ENCODE assay signal across 14 cellular contexts in the genomic region with DNA sequence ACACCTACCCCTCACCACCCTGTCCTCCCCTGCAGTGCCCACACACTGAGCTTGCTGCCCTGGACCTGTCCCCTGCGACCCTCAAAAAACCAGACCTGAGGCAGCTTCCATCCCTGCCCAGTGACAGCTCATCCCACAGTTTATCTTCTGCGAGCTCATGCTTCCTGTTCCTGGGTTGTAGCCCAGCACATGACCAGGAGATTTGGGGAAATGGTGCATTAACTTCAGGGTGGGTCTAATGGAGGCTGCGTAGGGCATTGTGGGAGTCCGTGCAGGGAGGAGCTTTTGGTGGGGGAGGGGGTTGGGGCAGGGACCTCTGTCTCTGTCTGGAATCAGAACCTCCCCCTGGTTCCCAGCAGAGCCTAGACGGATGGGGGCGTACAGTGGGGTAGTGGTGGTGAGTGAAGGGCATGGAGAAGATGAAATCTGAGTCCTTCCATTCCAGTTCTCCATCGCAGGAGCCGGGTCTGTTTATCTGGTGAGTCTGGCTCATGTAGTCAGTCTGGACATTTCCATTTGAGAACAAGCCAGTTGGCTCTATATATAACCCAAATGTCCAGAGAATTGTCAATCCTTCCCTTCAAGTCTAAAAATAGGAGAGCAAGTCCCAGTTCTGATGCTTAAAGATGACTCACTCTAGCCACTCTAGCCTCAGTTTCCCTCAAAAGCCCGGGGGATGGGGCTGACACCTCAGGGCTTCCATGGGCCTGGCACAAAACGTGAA.
A peak's percentile ranks its signal among the peaks of the same experiment; 100 is the strongest.
DNase-seq lines count a peak whose midpoint lies in the region; ATAC-seq, FAIRE-seq and TF ChIP-seq lines count a peak whose summit lies in the region.
"Had no signal": no experiment of that assay in that cellular context is flagged by ENCODE, and none has a peak within 500 bp of the region (broad histone marks: within the 10 kb centered on the region; RNA-seq: fewer than 3 reads in every experiment).

No MANE protein-coding gene starts in this region.

- H3K9ac ChIP-seq in kidney (ENCODE audit: low read length in 2 of 2) = no peak overlapping the region

- intact Hi-C loops in ascending aorta (cut with DNase I) = no loop called here
- intact Hi-C loops in right cardiac atrium (cut with DNase I) = no loop called here
- intact Hi-C loops in kidney (cut with DNase I) = no loop called here

- WGBS in right cardiac atrium = 41% methylated on average over 10 of the region's 10 CpGs

- H3K9me3 ChIP-seq in MG63 (no peaks in the 10 kb centered on the region), ascending aorta (no peaks in the 10 kb centered on the region), right cardiac atrium (ENCODE audit: control insufficient read depth, low read length) (no peaks in the 10 kb centered on the region), kidney (ENCODE audit: control insufficient read depth in 1 of 2, low read length in 2 of 2) (no peaks in the 10 kb centered on the region)
- H3K9me3 ChIP-seq: pancreas had no signal

- peak overlapping the region; percentile 74 to 80 for H3K27ac ChIP-seq in ascending aorta
- peak overlapping the region; percentile 34 for H3K27ac ChIP-seq in right cardiac atrium (ENCODE audit: low read length)
- no peak overlapping the region for H3K27ac ChIP-seq in kidney (ENCODE audit: low read depth in 2 of 2, low read length in 2 of 2)
- H3K27ac ChIP-seq: pancreas had no signal

- no peaks in the 10 kb centered on the region for H3K36me3 ChIP-seq in MG63
- no peaks in the 10 kb centered on the region for H3K36me3 ChIP-seq in ascending aorta
- no peaks in the 10 kb centered on the region for H3K36me3 ChIP-seq in kidney (ENCODE audit: control insufficient read depth in 1 of 2, insufficient read depth in 2 of 2, low read length in 2 of 2)
- H3K36me3 ChIP-seq: pancreas had no signal

- peak; percentile 30 for DNase-seq in MG63
- no peak for DNase-seq in ascending aorta (ENCODE audit: low spot score in 2 of 2)
- peak in 1 of 3 donors; percentile 40 for DNase-seq in right cardiac atrium
- DNase-seq in stromal cell of bone marrow (ENCODE audit: low read depth) = peak; percentile 62
- no peak for DNase-seq in kidney
- no peak for DNase-seq in stimulated activated CD4-positive, alpha-beta T cell treated with anti-CD3 and anti-CD28 coated beads, Interleukin-2, amount 100 ng/mL, for 24 hours
- DNase-seq in NCI-H748 treated with DMSO at 0.1 percent for 48 hours (lab: John Stamatoyannopoulos, UW) = no peak
- DNase-seq: activated CD4-positive, alpha-beta T cell treated with anti-CD3 and anti-CD28 coated beads for 36 hours; activated naive CD8-positive, alpha-beta T cell treated with anti-CD3 and anti-CD28 coated beads, Interleukin-2, amount 10 ng/mL, durations not matched to agents 7 days and 5 days; CD4-positive, CD25-positive, alpha-beta regulatory T cell; cortex of kidney; stimulated activated CD4-positive, alpha-beta T cell treated with anti-CD3 and anti-CD28 coated beads, Interleukin-15, amount 100 ng/mL, for 24 hours had no signal

- H3K27me3 ChIP-seq in MG63 (no peaks in the 10 kb centered on the region), ascending aorta (no peaks in the 10 kb centered on the region), right cardiac atrium (ENCODE audit: control insufficient read depth, insufficient read depth) (no peaks in the 10 kb centered on the region)
- H3K27me3 ChIP-seq: pancreas had no signal

- TF ChIP-seq CTCF in ascending aorta (IDR thresholded peaks at IDR 0.05) = no peak
- TF ChIP-seq CTCF in kidney (IDR thresholded peaks at IDR 0.05; ENCODE audit: borderline replicate concordance, extremely low read depth, insufficient read depth) = no peak

- H3K4me1 ChIP-seq in ascending aorta (peaks cover 15 to 44% of the 10 kb centered on the region in 2 donors), right cardiac atrium (ENCODE audit: control insufficient read depth, insufficient read depth, low read length) (peaks cover 18% of the 10 kb centered on the region), kidney (ENCODE audit: control insufficient read depth in 1 of 2, insufficient read depth in 1 of 2, low read depth in 1 of 2, low read length in 2 of 2) (peaks cover 9 to 24% of the 10 kb centered on the region in 2 donors)

- ATAC-seq in right cardiac atrium = peak; percentile 45 to 53
- ATAC-seq: activated CD4-positive, alpha-beta T cell treated with anti-CD3 and anti-CD28 coated beads for 36 hours had no signal

- no peak overlapping the region for H3K4me3 ChIP-seq in MG63
- peak overlapping the region in 1 of 2 donors; percentile 18 for H3K4me3 ChIP-seq in ascending aorta
- no peak overlapping the region for H3K4me3 ChIP-seq in right cardiac atrium (ENCODE audit: low read length)
- no peak overlapping the region for H3K4me3 ChIP-seq in kidney (ENCODE audit: low read length in 2 of 2)
- H3K4me3 ChIP-seq: pancreas had no signal

- no peak for FAIRE-seq in kidney (lab: Jason Lieb, UNC)
- FAIRE-seq: pancreas, RCC 7860 had no signal

Comparison
In these comparisons a context has a peak if more than half of its experiments do, and no peak if none do; other contexts are left out.
1. DNase-seq: peak in MG63 (single experiment) and stromal cell of bone marrow (single experiment); none in ascending aorta (0 of 2), kidney (single experiment), stimulated activated CD4-positive, alpha-beta T cell treated with anti-CD3 and anti-CD28 coated beads, Interleukin-2, amount 100 ng/mL, for 24 hours (0 of 2) and NCI-H748 treated with DMSO at 0.1 percent for 48 hours (single experiment).
2. H3K27ac ChIP-seq: peak in ascending aorta (2 of 2) and right cardiac atrium (single experiment); none in kidney (0 of 2).